ENCODE assay signal across 18 cellular contexts in the genomic region with DNA sequence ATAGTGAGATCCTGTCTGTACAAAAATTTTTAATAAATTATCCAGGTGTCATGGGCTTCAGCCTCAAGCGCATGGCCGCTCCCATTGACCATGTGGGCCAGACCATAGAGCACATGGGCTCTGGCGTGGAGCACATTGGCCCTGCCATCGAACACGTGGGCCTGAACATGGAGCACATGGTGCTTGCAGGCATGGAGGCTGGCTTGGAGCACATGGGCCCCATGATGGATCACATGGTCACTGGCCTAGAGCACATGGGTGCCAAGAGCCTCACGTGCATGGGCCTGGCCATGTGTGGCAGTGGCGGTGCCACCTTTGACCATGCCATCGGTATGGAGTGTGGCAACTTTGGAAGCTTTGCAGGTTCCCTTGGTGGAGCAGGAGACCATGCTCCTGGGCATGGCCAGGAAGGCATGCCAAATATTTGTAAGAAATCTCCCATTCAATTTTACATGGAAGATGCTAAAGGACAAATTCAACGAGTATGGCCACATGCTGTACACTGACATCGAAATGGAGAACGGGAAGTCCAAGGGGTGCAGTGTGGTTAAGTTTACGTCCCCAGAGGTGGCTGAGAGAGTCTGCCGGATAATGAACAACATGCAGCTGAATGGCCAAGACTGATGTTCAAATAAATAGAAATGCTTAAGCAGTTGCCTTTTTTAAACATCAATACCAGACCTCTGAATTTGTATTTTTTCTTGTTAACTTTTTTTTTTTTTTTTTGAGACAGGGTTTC.
"Had no signal": no experiment of that assay in that cellular context is flagged by ENCODE, and none has a peak within 500 bp of the region (broad histone marks: within the 10 kb centered on the region; RNA-seq: fewer than 3 reads in every experiment).

No MANE protein-coding gene starts in this region.

- H3K4me1 ChIP-seq: colonic mucosa, prostate gland had no signal

- H3K27ac ChIP-seq: colonic mucosa, esophagus muscularis mucosa, gastroesophageal sphincter, heart left ventricle, left ventricle myocardium inferior, prostate gland, right atrium auricular region, stomach, upper lobe of left lung had no signal

- H3K36me3 ChIP-seq: colonic mucosa, esophagus muscularis mucosa, gastroesophageal sphincter, heart left ventricle, left ventricle myocardium inferior, prostate gland, right atrium auricular region, stomach, upper lobe of left lung had no signal

- ATAC-seq: activated T-cell treated with anti-CD3 and anti-CD28 coated beads, Interleukin-2, amount 50 U/mL, for 72 hours; gastroesophageal sphincter; heart left ventricle; T-cell had no signal

- H3K4me3 ChIP-seq: colonic mucosa, esophagus muscularis mucosa, gastroesophageal sphincter, heart left ventricle, left ventricle myocardium inferior, prostate gland, right atrium auricular region, stomach, upper lobe of left lung had no signal

- H3K27me3 ChIP-seq: colonic mucosa, esophagus muscularis mucosa, gastroesophageal sphincter, heart left ventricle, right atrium auricular region, stomach, upper lobe of left lung had no signal

- DNase-seq: activated CD4-positive, alpha-beta T cell treated with anti-CD3 and anti-CD28 coated beads, Interleukin-2, amount 10 ng/mL, durations not matched to agents 24 days and 14 days; activated CD8-positive, alpha-beta memory T cell treated with anti-CD3 and anti-CD28 coated beads, Interleukin-2, amount 50 U/mL, for 48 hours; activated effector memory CD4-positive, alpha-beta T cell treated with anti-CD3 and anti-CD28 coated beads, Interleukin-2, amount 50 U/mL, for 16 hours; activated naive CD4-positive, alpha-beta T cell treated with anti-CD3 and anti-CD28 coated beads, Interleukin-2, amount 50 U/mL, for 16 hours; activated T-cell treated with anti-CD3 and anti-CD28 coated beads, Interleukin-2, amount 50 U/mL, for 72 hours; aorta; colonic mucosa; heart left ventricle; left ventricle myocardium inferior; mammary epithelial cell; stimulated activated CD4-positive, alpha-beta T cell treated with anti-CD3 and anti-CD28 coated beads, Interleukin-2, amount 100 ng/mL, for 48 hours; stomach; T-cell; upper lobe of left lung had no signal

- H3K9me3 ChIP-seq: colonic mucosa, esophagus muscularis mucosa, gastroesophageal sphincter, heart left ventricle, left ventricle myocardium inferior, prostate gland, right atrium auricular region, stomach, upper lobe of left lung had no signal
